Comparison of ENCODE assay signal across 17 cellular contexts in genomic region chr7:47149208-47149864, GRCh38.
A peak's percentile ranks its signal among the peaks of the same experiment; 100 is the strongest.
DNase-seq lines count a peak whose midpoint lies in the region; ATAC-seq and TF ChIP-seq lines count a peak whose summit lies in the region.
"Had no signal": no experiment of that assay in that cellular context is flagged by ENCODE, and none has a peak within 500 bp of the region (broad histone marks: within the 10 kb centered on the region; RNA-seq: fewer than 3 reads in every experiment).

No MANE protein-coding gene starts in this region.

- H3K36me3 Mint-ChIP-seq in mesothelial cell of epicardium, result no peaks in the 10 kb centered on the region
- H3K36me3 Mint-ChIP-seq: immature natural killer cell had no signal

- H3K9me3 Mint-ChIP-seq in mesothelial cell of epicardium, result no peaks in the 10 kb centered on the region
- H3K9me3 Mint-ChIP-seq: activated CD8-positive, alpha-beta T cell treated with anti-CD3 and anti-CD28 coated beads for 36 hours had no signal

- WGBS in adrenal gland, 4 donors, result 74 to 93% (median 90%) methylated on average over 3 to 6 of the region's 6 CpGs

- no peak overlapping the region for H3K27ac ChIP-seq in adrenal gland

- no peaks in the 10 kb centered on the region for H3K36me3 ChIP-seq in adrenal gland (replicated peaks in 1 of 2)

- H3K9me3 ChIP-seq in adrenal gland (replicated peaks in 1 of 3), result no peaks in the 10 kb centered on the region

- H3K4me3 ChIP-seq in adrenal gland, result no peak overlapping the region
- H3K4me3 ChIP-seq: smooth muscle cell had no signal

- no peak overlapping the region for H3K4me3 Mint-ChIP-seq in mesothelial cell of epicardium
- H3K4me3 Mint-ChIP-seq: activated CD8-positive, alpha-beta T cell treated with anti-CD3 and anti-CD28 coated beads for 36 hours; central memory CD8-positive, alpha-beta T cell; immature natural killer cell had no signal

- no peak for DNase-seq in mesothelial cell of epicardium (ENCODE audit: low spot score in 2 of 2, unreplicated experiment in 2 of 2)
- DNase-seq in RKO (ENCODE audit: low spot score), result no peak
- DNase-seq in NCI-H146 (lab: John Stamatoyannopoulos, UW), result no peak
- DNase-seq in Ammon's horn (ENCODE audit: low spot score), result no peak
- no peak for DNase-seq in adrenal gland
- DNase-seq: activated CD8-positive, alpha-beta T cell treated with anti-CD3 and anti-CD28 coated beads for 36 hours; activated naive CD4-positive, alpha-beta T cell treated with anti-CD3 and anti-CD28 coated beads, Interleukin-2, amount 50 U/mL, for 16 hours; COR-L47; H7; immature natural killer cell; NK-92 treated with Interleukin-12 subunit alpha and Interleukin-12 subunit beta, amount 100 ng/mL, for 24 hours; T-helper 2 cell had no signal

- intact Hi-C loops in adrenal gland (cut with DNase I), result no loop called here

- TF ChIP-seq CTCF in mesothelial cell of epicardium (IDR thresholded peaks at IDR 0.05; ENCODE audit: unreplicated experiment) (no peak), adrenal gland (IDR thresholded peaks at IDR 0.05) (no peak)

- H3K27me3 ChIP-seq in adrenal gland, result no peaks in the 10 kb centered on the region

- ATAC-seq in GM18858 (IDR thresholded peaks at IDR 0.05; ENCODE audit: unreplicated experiment) (peak; percentile 74), GM21786 (IDR thresholded peaks at IDR 0.05; ENCODE audit: unreplicated experiment) (peak; percentile 62), HG03457 (IDR thresholded peaks at IDR 0.05; ENCODE audit: unreplicated experiment) (peak; percentile 59)
- ATAC-seq: activated CD8-positive, alpha-beta T cell treated with anti-CD3 and anti-CD28 coated beads for 36 hours had no signal

- H3K4me1 ChIP-seq in adrenal gland (replicated peaks in 1 of 2), result peaks cover 0 to 4% of the 10 kb centered on the region in 2 donors

- H3K4me1 Mint-ChIP-seq in mesothelial cell of epicardium, result peaks cover 33% of the 10 kb centered on the region
- H3K4me1 Mint-ChIP-seq: central memory CD8-positive, alpha-beta T cell; immature natural killer cell had no signal

- no peak for TF ChIP-seq POLR2A in adrenal gland (IDR thresholded peaks at IDR 0.05)

- H3K27ac Mint-ChIP-seq in mesothelial cell of epicardium, result peak overlapping the region; percentile 2
- H3K27ac Mint-ChIP-seq: activated CD8-positive, alpha-beta T cell treated with anti-CD3 and anti-CD28 coated beads for 36 hours; immature natural killer cell had no signal

- H3K27me3 Mint-ChIP-seq in mesothelial cell of epicardium (ENCODE audit: low read depth), result peaks cover 2% of the 10 kb centered on the region
- H3K27me3 Mint-ChIP-seq: central memory CD8-positive, alpha-beta T cell had no signal
